ENCODE assay signal across 8 cellular contexts in genomic region chr6:142927274-142927586, GRCh38. TPM values are rescaled to one million over a fixed set of nuclear protein-coding genes. Genes with fewer than 3 reads are reported as not detected.
DNase-seq lines count a peak whose midpoint lies in the region; ATAC-seq and TF ChIP-seq lines count a peak whose summit lies in the region.

No MANE protein-coding gene starts in this region.

- peak overlapping the region; percentile 75 for H3K4me3 ChIP-seq in DOHH2 (ENCODE audit: low read length)
- H3K4me3 ChIP-seq in RWPE2 (ENCODE audit: severe bottlenecking), result peak overlapping the region; percentile 53
- H3K4me3 ChIP-seq in esophagus (ENCODE audit: low read depth in 1 of 2, low read length in 2 of 2), result peak overlapping the region; percentile 60 to 82

- 0 out of 2 replicates have a peak, but pooled peaks cover 10% of the 10 kb centered on the region for H3F3A ChIP-seq in DOHH2 (ENCODE audit: control insufficient read depth, insufficient read depth)

- H3K9me2 ChIP-seq in DOHH2 (replicated peaks; ENCODE audit: control insufficient read depth, low read length), result no peaks in the 10 kb centered on the region

- H3K36me3 ChIP-seq in DOHH2 (ENCODE audit: control insufficient read depth, low read length), result peaks cover 20% of the 10 kb centered on the region
- 0 out of 2 replicates have a peak, but pooled peaks cover 4% of the 10 kb centered on the region for H3K36me3 ChIP-seq in RWPE2 (ENCODE audit: low read depth)
- no peaks in the 10 kb centered on the region for H3K36me3 ChIP-seq in esophagus (ENCODE audit: control insufficient read depth in 2 of 2, insufficient read depth in 2 of 2, low read length in 1 of 2)

- H3K4me1 ChIP-seq in DOHH2 (ENCODE audit: control insufficient read depth, low read length) (peaks cover 60% of the 10 kb centered on the region), RWPE2 (ENCODE audit: insufficient read depth, poor library complexity, severe bottlenecking) (peaks cover 28% of the 10 kb centered on the region), esophagus (ENCODE audit: control insufficient read depth in 2 of 2, insufficient read depth in 2 of 2, low read length in 1 of 2) (no peaks in the 10 kb centered on the region)

- peak overlapping the region; percentile 86 for H3K27ac Mint-ChIP-seq in osteocyte (ENCODE audit: unreplicated experiment)

- H3K27me3 ChIP-seq in DOHH2 (ENCODE audit: control insufficient read depth, low read length) (no peaks in the 10 kb centered on the region), RWPE2 (ENCODE audit: insufficient read depth, poor library complexity, severe bottlenecking) (no peaks in the 10 kb centered on the region), esophagus (ENCODE audit: control insufficient read depth in 1 of 2, insufficient read depth in 2 of 2, low read length in 2 of 2) (no peaks in the 10 kb centered on the region)

- H3K9me3 Mint-ChIP-seq in osteocyte (ENCODE audit: unreplicated experiment), result no peaks in the 10 kb centered on the region

- ATAC-seq in RWPE2 (ENCODE audit: low read depth) (no peak; the same call in 2 of the 3 replicates), GM18861 (IDR thresholded peaks at IDR 0.05; ENCODE audit: unreplicated experiment) (no peak)

- peaks cover 51% of the 10 kb centered on the region for H3K4me1 Mint-ChIP-seq in osteocyte (ENCODE audit: unreplicated experiment)

- DNase-seq in RWPE2 (ENCODE audit: low spot score) (no peak), osteocyte (ENCODE audit: extremely low spot score, unreplicated experiment) (no peak), HuH-7.5 (ENCODE audit: low spot score) (no peak), nucleus accumbens (lab: John Stamatoyannopoulos, UW) (no peak), dermis blood vessel endothelial cell (no peak)

- H3K4me3 Mint-ChIP-seq in osteocyte (ENCODE audit: unreplicated experiment), result peak overlapping the region; percentile 79

- H3K27ac ChIP-seq in DOHH2 (ENCODE audit: low read depth, low read length), result peak overlapping the region; percentile 46
- H3K27ac ChIP-seq in RWPE2 (ENCODE audit: poor library complexity, severe bottlenecking), result peak overlapping the region; percentile 33
- peak overlapping the region; percentile 91 to 92 for H3K27ac ChIP-seq in esophagus (ENCODE audit: low read depth in 2 of 2, low read length in 1 of 2)

- H3K79me2 ChIP-seq in DOHH2 (ENCODE audit: control insufficient read depth, low read length), result peaks cover 81% of the 10 kb centered on the region

- no peaks in the 10 kb centered on the region for H3K27me3 Mint-ChIP-seq in osteocyte (ENCODE audit: unreplicated experiment)

- H4K20me1 ChIP-seq in DOHH2 (ENCODE audit: control insufficient read depth, insufficient read depth, low read depth, low read length), result peaks cover 9% of the 10 kb centered on the region; the same call in 1 of the 2 replicates

- no peak for TF ChIP-seq CTCF in DOHH2 (IDR thresholded peaks at IDR 0.05; ENCODE audit: low read depth, low read length, poor library complexity, severe bottlenecking)
- TF ChIP-seq CTCF in RWPE2 (IDR thresholded peaks at IDR 0.05; ENCODE audit: poor library complexity, severe bottlenecking), result no peak
- TF ChIP-seq CTCF in osteocyte (IDR thresholded peaks at IDR 0.05), result no peak

- WGBS in esophagus, 2 donors, result 1% methylated on average over 7 of the region's 7 CpGs

- H3K9me3 ChIP-seq in DOHH2 (ENCODE audit: control insufficient read depth, insufficient read depth, low read length), result no peaks in the 10 kb centered on the region
- no peaks in the 10 kb centered on the region for H3K9me3 ChIP-seq in RWPE2 (ENCODE audit: severe bottlenecking)
- H3K9me3 ChIP-seq in esophagus (ENCODE audit: control insufficient read depth in 2 of 2, insufficient read depth in 1 of 2, low read depth in 1 of 2, low read length in 1 of 2), result no peaks in the 10 kb centered on the region

- no peaks in the 10 kb centered on the region for H3K36me3 Mint-ChIP-seq in osteocyte (ENCODE audit: unreplicated experiment)

- peak overlapping the region; percentile 76 for H3K4me2 ChIP-seq in DOHH2 (ENCODE audit: low read length)

RNA-seq across cellular contexts. Expression of gene HIVEP2, which starts 17.7 kb away (rescaled TPM):
- 1 to 10 TPM; 3.0 to 4.8 TPM for polyA plus RNA-seq in esophagus
- 38.2 and 39.2 TPM in 2 replicates for total RNA-seq in osteocyte
- total RNA-seq in dermis blood vessel endothelial cell, result 10.6 and 11.7 TPM in 2 replicates

Comparison
In these comparisons a context has a peak if more than half of its experiments do, and no peak if none do; other contexts are left out.
1. H3K27ac ChIP-seq: peak in every context shown above with its lines; median percentile 92 in esophagus; 46 in DOHH2; 33 in RWPE2.